ENCODE assay signal across 9 cellular contexts in genomic region chr5:179621551-179621971, GRCh38. TPM values are rescaled to one million over a fixed set of nuclear protein-coding genes. Genes with fewer than 3 reads are reported as not detected.
A peak's percentile ranks its signal among the peaks of the same experiment; 100 is the strongest.
DNase-seq lines count a peak whose midpoint lies in the region; ATAC-seq and TF ChIP-seq lines count a peak whose summit lies in the region.
"Had no signal": no experiment of that assay in that cellular context is flagged by ENCODE, and none has a peak within 500 bp of the region (broad histone marks: within the 10 kb centered on the region; RNA-seq: fewer than 3 reads in every experiment).

No MANE protein-coding gene starts in this region.

- intact Hi-C loops in HCT116 (cut with micrococcal nuclease) (loop anchor here (5.0 kb wide), 2 partner anchors 46 to 64 kb away; no protein-coding TSS in a partner anchor), right cardiac atrium (cut with DNase I) (no loop called here)

- H4K20me1 ChIP-seq in HCT116 (ENCODE audit: insufficient read depth): peaks cover 60% of the 10 kb centered on the region

- H3K9me2 ChIP-seq in HCT116 (ENCODE audit: insufficient read depth): no peaks in the 10 kb centered on the region

- no peak overlapping the region for H2AFZ ChIP-seq in HCT116 (ENCODE audit: low read depth, low read length, poor library complexity, severe bottlenecking)

- POLR2A ChIA-PET in HCT116 (lab: Charles Lee): interaction anchor here (3.5 kb wide), 1 partner anchor 8 kb away, joined by 63 read pairs; no protein-coding TSS in a partner anchor

- peaks cover 68% of the 10 kb centered on the region for H3K79me2 ChIP-seq in HCT116 (ENCODE audit: insufficient read depth, low read length)

- no peak for TF ChIP-seq POLR2A in HCT116 (IDR thresholded peaks at IDR 0.05; ENCODE audit: borderline replicate concordance, extremely low read depth, insufficient read depth, insufficient read length)

- CTCF ChIA-PET in HCT116 (lab: Charles Lee): no interaction called here

- RAD21 ChIA-PET in HCT116 (lab: Charles Lee; ENCODE audit: low non-redundant PET in 1 of 2, low total read pairs in 2 of 2, uncharacterized antibody in 2 of 2, unreplicated experiment in 2 of 2): no interaction called here

- TSS peak; percentile 40 for BruUV-seq in HCT116 (replicated peaks; lab: Mats Ljungman, UMichigan)

- peak overlapping the region; percentile 79 for H3K4me2 ChIP-seq in HCT116 (ENCODE audit: low read length)

- H3K4me1 ChIP-seq in HCT116 (ENCODE audit: control insufficient read depth in 1 of 2, insufficient read depth in 2 of 2, low read length in 2 of 2) (peaks cover 21 to 35% of the 10 kb centered on the region in 2 experiments), right cardiac atrium (ENCODE audit: control insufficient read depth, insufficient read depth, low read length) (no peaks in the 10 kb centered on the region), skeletal muscle tissue (ENCODE audit: control insufficient read depth in 3 of 3, insufficient read depth in 3 of 3, low read length in 3 of 3) (peaks cover 39 to 44% (median 44%) of the 10 kb centered on the region in 3 donors)

- H3K9me3 ChIP-seq in HCT116 (ENCODE audit: control insufficient read depth in 1 of 2, insufficient read depth in 1 of 2, low read depth in 1 of 2, low read length in 2 of 2) (no peaks in the 10 kb centered on the region), right cardiac atrium (ENCODE audit: control insufficient read depth, low read length) (no peaks in the 10 kb centered on the region), skeletal muscle tissue (ENCODE audit: control insufficient read depth in 3 of 3, low read length in 3 of 3) (no peaks in the 10 kb centered on the region)

- ATAC-seq in HCT116 (no peak), right cardiac atrium (no peak), HG02759 (IDR thresholded peaks at IDR 0.05; ENCODE audit: unreplicated experiment) (no peak)

- no peak overlapping the region for H3K27ac ChIP-seq in HCT116 (ENCODE audit: low read depth, low read length)
- no peak overlapping the region for H3K27ac ChIP-seq in right cardiac atrium (ENCODE audit: low read length)
- H3K27ac ChIP-seq in skeletal muscle tissue (ENCODE audit: low read depth, low read length): peak overlapping the region; percentile 17

- no peak for TF ChIP-seq RAD21 in HCT116 (IDR thresholded peaks at IDR 0.05; ENCODE audit: low read depth)

- 6% methylated on average over 9 of the region's 9 CpGs for WGBS in right cardiac atrium

- DNase-seq in HCT116 (ENCODE audit: low read depth, low spot score) (no peak), right cardiac atrium (peak in 1 of 3 donors; percentile 21), NCI-H526 treated with DMSO at 0.1 percent for 48 hours (lab: John Stamatoyannopoulos, UW) (no peak), HuH-7.5 (ENCODE audit: low spot score) (no peak), ACHN (no peak)

- peaks cover 52 to 57% of the 10 kb centered on the region in 2 experiments for H3K36me3 ChIP-seq in HCT116 (ENCODE audit: control insufficient read depth in 1 of 2, insufficient read depth in 2 of 2, low read length in 2 of 2)
- peaks cover 39 to 48% (median 42%) of the 10 kb centered on the region in 3 donors for H3K36me3 ChIP-seq in skeletal muscle tissue (ENCODE audit: control insufficient read depth in 3 of 3, insufficient read depth in 3 of 3, low read length in 3 of 3)

- H3K9ac ChIP-seq in HCT116 (ENCODE audit: low read length) (peak overlapping the region; percentile 68), skeletal muscle tissue (ENCODE audit: low read depth in 1 of 3, low read length in 3 of 3) (peak overlapping the region; percentile 55 to 73 (median 60))

- no peak for TF ChIP-seq CTCF in HCT116 (IDR thresholded peaks at IDR 0.05 in 2 of 3, conservative IDR thresholded peaks at IDR 0.05 in 1 of 3; ENCODE audit: borderline replicate concordance in 1 of 3, insufficient read depth in 1 of 3, low read depth in 2 of 3, low read length in 2 of 3)
- no peak for TF ChIP-seq CTCF in WI38 (IDR thresholded peaks at IDR 0.05; ENCODE audit: low read depth, low read length)

- H3K4me3 ChIP-seq in HCT116 (replicated peaks in 1 of 2; ENCODE audit: low read depth in 1 of 2, low read length in 2 of 2): peak overlapping the region; percentile 91 to 98
- H3K4me3 ChIP-seq in WI38 (ENCODE audit: low read depth, low read length): peak overlapping the region; percentile 80
- peak overlapping the region; percentile 69 for H3K4me3 ChIP-seq in right cardiac atrium (ENCODE audit: low read length)
- H3K4me3 ChIP-seq in skeletal muscle tissue (ENCODE audit: low read length in 3 of 3): peak overlapping the region; percentile 53 to 72 (median 68)

- in situ Hi-C loops in ACHN (cut with HindIII; ENCODE audit: low pct_ligation_motif_present, low pct_unique_long_range_greater_than_20kb, low sequenced_read_pairs): no loop called here

- H3K27me3 ChIP-seq in HCT116 (ENCODE audit: insufficient read depth, low read length) (no peaks in the 10 kb centered on the region), right cardiac atrium (ENCODE audit: control insufficient read depth, insufficient read depth) (no peaks in the 10 kb centered on the region), skeletal muscle tissue (ENCODE audit: control insufficient read depth in 3 of 3, insufficient read depth in 3 of 3, low read length in 3 of 3) (no peaks in the 10 kb centered on the region)

TF ChIP-seq in HCT116, 20 proteins besides CTCF, POLR2A, EP300 and RAD21 (continues in another document):
- TF ChIP-seq SIN3A (IDR thresholded peaks at IDR 0.05; ENCODE audit: low read depth): no peak
- TF ChIP-seq ZFX (IDR thresholded peaks at IDR 0.05): no peak
- no peak for TF ChIP-seq ATF3 (IDR thresholded peaks at IDR 0.05)
- TF ChIP-seq REST (IDR thresholded peaks at IDR 0.05; ENCODE audit: low read depth): no peak
- no peak for TF ChIP-seq ZBTB33 (IDR thresholded peaks at IDR 0.05; ENCODE audit: extremely low read depth, insufficient replicate concordance, low read length)
- TF ChIP-seq JUND (IDR thresholded peaks at IDR 0.05): no peak
- no peak for TF ChIP-seq SRF (IDR thresholded peaks at IDR 0.05; ENCODE audit: low read depth)
- no peak for TF ChIP-seq MAX (IDR thresholded peaks at IDR 0.05)
- no peak for TF ChIP-seq CBX3 (IDR thresholded peaks at IDR 0.05; ENCODE audit: low read depth)
- TF ChIP-seq EGR1 (IDR thresholded peaks at IDR 0.05; ENCODE audit: low read depth): no peak
- no peak for TF ChIP-seq POLR2AphosphoS5 (IDR thresholded peaks at IDR 0.05; ENCODE audit: low read depth, low read length)
- no peak for TF ChIP-seq CEBPB (IDR thresholded peaks at IDR 0.05; ENCODE audit: low read depth)
- TF ChIP-seq EZH2 (IDR thresholded peaks at IDR 0.05): no peak
- TF ChIP-seq SP1 (IDR thresholded peaks at IDR 0.05; ENCODE audit: low read depth): no peak
- TF ChIP-seq YY1 (IDR thresholded peaks at IDR 0.05; ENCODE audit: extremely low read depth, insufficient replicate concordance, low read depth, low read length): no peak
- no peak for TF ChIP-seq EZH2phosphoT487 (IDR thresholded peaks at IDR 0.05; ENCODE audit: borderline replicate concordance)

RNA-seq across cellular contexts. Expression of gene HNRNPH1, which starts 1.9 kb away (rescaled TPM):
- total RNA-seq in HCT116 (2021; ENCODE audit: unreplicated experiment): 788 TPM
- 320 and 338 TPM in 2 replicates for polyA plus RNA-seq in HCT116 (2012)
- total RNA-seq in right cardiac atrium: 100 to 1,000 TPM; 210 to 253 (median 233) TPM
- 121 TPM for polyA plus RNA-seq in right cardiac atrium
- total RNA-seq in skeletal muscle tissue: 430 TPM

RNA-seq across cellular contexts. Expression of gene CBY3, which starts 59.3 kb away (rescaled TPM):
- not detected for total RNA-seq in HCT116 (2021; ENCODE audit: unreplicated experiment)
- polyA plus RNA-seq in HCT116 (2012): 0.15 TPM in 1 of 2 replicates, not detected in the other
- not detected for total RNA-seq in right cardiac atrium
- not detected for polyA plus RNA-seq in right cardiac atrium
- not detected for total RNA-seq in skeletal muscle tissue
- total RNA-seq: HT1080 had no signal
